ENCODE assay signal across 15 cellular contexts in genomic region chr4:7419961-7420660, GRCh38. TPM values are rescaled to one million over a fixed set of nuclear protein-coding genes. Genes with fewer than 3 reads are reported as not detected.
DNase-seq lines count a peak whose midpoint lies in the region; ATAC-seq lines count a peak whose summit lies in the region.
"Had no signal": no experiment of that assay in that cellular context is flagged by ENCODE, and none has a peak within 500 bp of the region (broad histone marks: within the 10 kb centered on the region; RNA-seq: fewer than 3 reads in every experiment).

No MANE protein-coding gene starts in this region.

- H3K27me3 ChIP-seq in MG63 (no peaks in the 10 kb centered on the region), HAP-1 (ENCODE audit: low read depth) (peaks cover under 1% of the 10 kb centered on the region; the same call in 1 of the 2 replicates)
- H3K27me3 ChIP-seq: SJSA1 had no signal

- ATAC-seq in sciatic nerve, result no peak
- ATAC-seq in GM21515 (IDR thresholded peaks at IDR 0.05; ENCODE audit: unreplicated experiment), result no peak
- ATAC-seq in HG02623 (IDR thresholded peaks at IDR 0.05; ENCODE audit: unreplicated experiment), result no peak
- ATAC-seq: CD8-positive, alpha-beta T cell; stimulated activated naive B cell treated with anti-CD40 and anti-IgM and Interleukin-4, amounts not matched to agents 10 μg/mL and 1 μg/mL and 100 μg/mL, for 72 hours had no signal

- no peaks in the 10 kb centered on the region for H3K36me3 ChIP-seq in MG63
- H3K36me3 ChIP-seq in HAP-1 (replicated peaks), result no peaks in the 10 kb centered on the region
- H3K36me3 ChIP-seq: SJSA1 had no signal

- H3K4me3 ChIP-seq in MG63 (no peak overlapping the region), HAP-1 (no peak overlapping the region)
- H3K4me3 ChIP-seq: SJSA1 had no signal

- intact Hi-C loops in head of caudate nucleus (cut with DNase I), result no loop called here
- intact Hi-C loops in sciatic nerve (cut with DNase I), result no loop called here

- no peaks in the 10 kb centered on the region for H3K4me1 ChIP-seq in HAP-1
- H3K4me1 ChIP-seq: SJSA1 had no signal

- in situ Hi-C loops in HAP-1 (cut with MboI; ENCODE audit: low sequenced_read_pairs), result no loop called here

- H3K9me3 ChIP-seq in MG63 (no peaks in the 10 kb centered on the region), HAP-1 (no peaks in the 10 kb centered on the region)
- H3K9me3 ChIP-seq: SJSA1 had no signal

- peak; percentile 24 for DNase-seq in activated effector memory CD4-positive, alpha-beta T cell treated with anti-CD3 and anti-CD28 coated beads, Interleukin-2, amount 50 U/mL, for 16 hours
- DNase-seq in activated effector memory CD4-positive, alpha-beta T cell treated with Interleukin-2 at 50 U/mL for 16 hours, result no peak
- peak; percentile 62 for DNase-seq in MG63
- DNase-seq in head of caudate nucleus, result peak in 22 of 42 donors; percentile 1 to 43 (median 16)
- DNase-seq in sciatic nerve (ENCODE audit: low spot score), result peak; percentile 41
- no peak for DNase-seq in HAP-1 (ENCODE audit: low spot score in 2 of 2)
- DNase-seq: NCI-H1417 treated with DMSO at 0.1 percent for 48 hours; NCI-H2171 treated with DMSO at 0.1 percent for 48 hours; stimulated activated naive B cell treated with anti-CD40 and anti-IgM and Interleukin-4, amounts not matched to agents 10 μg/mL and 1 μg/mL and 100 μg/mL, for 72 hours; T-helper 2 cell had no signal

RNA-seq across cellular contexts. Expression of gene PSAPL1, which starts 14.6 kb away (rescaled TPM):
- total RNA-seq in MG63 (2014; rRNA removed; shearing (Covaris generic); ENCODE audit: low replicate concordance), result not detected in 2 replicates
- 0.09 TPM for total RNA-seq in sciatic nerve
- total RNA-seq: activated B cell treated with CpG ODN at 0.5 μM for 24 hours; CD8-positive, alpha-beta T cell; SJSA1 had no signal

Comparison
In these comparisons a context has a peak if more than half of its experiments do, and no peak if none do; other contexts are left out.
1. DNase-seq: peak in activated effector memory CD4-positive, alpha-beta T cell treated with anti-CD3 and anti-CD28 coated beads, Interleukin-2, amount 50 U/mL, for 16 hours (single experiment), MG63 (single experiment), head of caudate nucleus (22 of 42) and sciatic nerve (single experiment); none in activated effector memory CD4-positive, alpha-beta T cell treated with Interleukin-2 at 50 U/mL for 16 hours (single experiment) and HAP-1 (0 of 2).